15 cellular contexts compared by ENCODE assay signal in genomic region chr13:40586886-40587285, GRCh38.
DNase-seq lines count a peak whose midpoint lies in the region; ATAC-seq, FAIRE-seq and TF ChIP-seq lines count a peak whose summit lies in the region.
"Had no signal": no experiment of that assay in that cellular context is flagged by ENCODE, and none has a peak within 500 bp of the region (broad histone marks: within the 10 kb centered on the region; RNA-seq: fewer than 3 reads in every experiment).

No MANE protein-coding gene starts in this region.

- no peak for TF ChIP-seq POLR2A in endothelial cell of umbilical vein (IDR thresholded peaks at IDR 0.05; ENCODE audit: low read depth, low read length)

- no peak for DNase-seq in CD4-positive, alpha-beta T cell
- peak; percentile 45 for DNase-seq in endothelial cell of umbilical vein (ENCODE audit: low read depth, low spot score)
- DNase-seq in activated CD8-positive, alpha-beta memory T cell treated with anti-CD3 and anti-CD28 coated beads for 24 hours = no peak
- DNase-seq in ureter (ENCODE audit: low spot score) = no peak
- no peak for DNase-seq in NCI-H1092 treated with DMSO at 0.1 percent for 48 hours (lab: John Stamatoyannopoulos, UW)
- DNase-seq in KG1 (lab: John Stamatoyannopoulos, UW) = no peak
- DNase-seq: immature natural killer cell, MV-4-11, NCI-H524 treated with DMSO at 0.1 percent for 48 hours, nephron progenitor cell, WERI-Rb-1 had no signal

- no peak overlapping the region for H3K4me3 ChIP-seq in OCI-LY1 (ENCODE audit: low read depth, low read length, poor library complexity, severe bottlenecking)
- no peak overlapping the region for H3K4me3 ChIP-seq in endothelial cell of umbilical vein (replicated peaks in 1 of 3; ENCODE audit: insufficient read depth in 1 of 3, low read depth in 1 of 3, low read length in 3 of 3)
- H3K4me3 ChIP-seq: esophagus muscularis mucosa had no signal

- intact Hi-C loops in CD4-positive, alpha-beta T cell (cut with DNase I, micrococcal nuclease) = no loop called here
- intact Hi-C loops in endothelial cell of umbilical vein (cut with micrococcal nuclease) = loop anchor here (2.0 to 5.0 kb wide), 4 partner anchors 22 to 810 kb away; no protein-coding TSS in a partner anchor

- dilution Hi-C loops in endothelial cell of umbilical vein (cut with MboI; ENCODE audit: extremely low pct_ligation_motif_present, low sequenced_read_pairs) = no loop called here

- ATAC-seq in CD4-positive, alpha-beta T cell (ENCODE audit: poor library complexity) = no peak

- peak overlapping the region; percentile 68 for H3K4me2 ChIP-seq in OCI-LY1 (ENCODE audit: low read length)
- peak overlapping the region; percentile 47 for H3K4me2 ChIP-seq in endothelial cell of umbilical vein (ENCODE audit: insufficient read depth, low read length)

- H4K20me1 ChIP-seq in OCI-LY1 (ENCODE audit: insufficient read depth, low read length) (no peaks in the 10 kb centered on the region), endothelial cell of umbilical vein (replicated peaks; ENCODE audit: control insufficient read depth, extremely low read depth, insufficient read depth, low read length) (no peaks in the 10 kb centered on the region)

- H3K36me3 Mint-ChIP-seq in CD4-positive, alpha-beta T cell (ENCODE audit: low read depth) = peaks cover 36% of the 10 kb centered on the region
- H3K36me3 Mint-ChIP-seq in nephron (ENCODE audit: low read depth) = peaks cover 17% of the 10 kb centered on the region

- H3F3A ChIP-seq in OCI-LY1 (ENCODE audit: insufficient read depth, low read length) = peaks cover 8% of the 10 kb centered on the region

- H3K27ac ChIP-seq in CD4-positive, alpha-beta T cell (ENCODE audit: low read depth, low read length) = no peak overlapping the region
- H3K27ac ChIP-seq in OCI-LY1 (ENCODE audit: low read depth, low read length, poor library complexity, severe bottlenecking) (peak overlapping the region; percentile 90), endothelial cell of umbilical vein (ENCODE audit: insufficient read depth, low read depth, low read length) (peak overlapping the region; percentile 49)
- H3K27ac ChIP-seq: WERI-Rb-1 had no signal

- peaks cover 95% of the 10 kb centered on the region for H3K4me1 Mint-ChIP-seq in CD4-positive, alpha-beta T cell (ENCODE audit: low read depth)
- H3K4me1 Mint-ChIP-seq in nephron = peaks cover 71% of the 10 kb centered on the region

- no peaks in the 10 kb centered on the region for H3K27me3 ChIP-seq in CD4-positive, alpha-beta T cell (ENCODE audit: control insufficient read depth, insufficient read depth, low read length)
- H3K27me3 ChIP-seq in OCI-LY1 (ENCODE audit: insufficient read depth, low read length) (no peaks in the 10 kb centered on the region), endothelial cell of umbilical vein (ENCODE audit: control insufficient read depth in 2 of 2, insufficient read depth in 2 of 2, low read length in 2 of 2) (no peaks in the 10 kb centered on the region)
- H3K27me3 ChIP-seq: esophagus muscularis mucosa had no signal

- peaks cover 12% of the 10 kb centered on the region for H3K9me3 Mint-ChIP-seq in CD4-positive, alpha-beta T cell
- H3K9me3 Mint-ChIP-seq in nephron = peaks cover 15% of the 10 kb centered on the region

- no peaks in the 10 kb centered on the region for H3K9me2 ChIP-seq in OCI-LY1 (ENCODE audit: low read depth, low read length)

- POLR2A ChIA-PET in CD4-positive, alpha-beta T cell (lab: Charles Lee) = no interaction called here
- POLR2A ChIA-PET in endothelial cell of umbilical vein (lab: Charles Lee) = no interaction called here

- no peaks in the 10 kb centered on the region for H3K9me1 ChIP-seq in endothelial cell of umbilical vein (replicated peaks; ENCODE audit: control insufficient read depth, extremely low read depth, insufficient read depth, low read length)

- H3K79me2 ChIP-seq in OCI-LY1 (ENCODE audit: insufficient read depth, low read length) (peaks cover 98% of the 10 kb centered on the region), endothelial cell of umbilical vein (ENCODE audit: control insufficient read depth, insufficient read depth, low read length) (peaks cover 84% of the 10 kb centered on the region)

- no TSS peak for BruUV-seq in endothelial cell of umbilical vein (replicated peaks; lab: Mats Ljungman, UMichigan)

- TF ChIP-seq CTCF in CD4-positive, alpha-beta T cell (IDR thresholded peaks at IDR 0.05) = no peak
- TF ChIP-seq CTCF in OCI-LY1 (IDR thresholded peaks at IDR 0.05; ENCODE audit: low read length) (no peak; the same call in 1 of the 2 replicates), endothelial cell of umbilical vein (IDR thresholded peaks at IDR 0.05; ENCODE audit: extremely low read depth in 1 of 2, insufficient read depth in 1 of 2, low read depth in 1 of 2, low read length in 2 of 2) (no peak), nephron (IDR thresholded peaks at IDR 0.05; ENCODE audit: unreplicated experiment in 3 of 3) (no peak)

- FAIRE-seq in endothelial cell of umbilical vein (lab: Jason Lieb, UNC) = no peak

- H3K9me3 ChIP-seq in CD4-positive, alpha-beta T cell (ENCODE audit: control insufficient read depth, low read length) = no peaks in the 10 kb centered on the region
- 0 out of 2 replicates have a peak, but pooled peaks cover 3% of the 10 kb centered on the region for H3K9me3 ChIP-seq in OCI-LY1 (ENCODE audit: low read length)
- H3K9me3 ChIP-seq in endothelial cell of umbilical vein (replicated peaks; ENCODE audit: control insufficient read depth, insufficient read depth, low read length) = no peaks in the 10 kb centered on the region

- peaks cover 71% of the 10 kb centered on the region for H3K4me1 ChIP-seq in OCI-LY1 (ENCODE audit: insufficient read depth, low read length, severe bottlenecking)
- peaks cover 71% of the 10 kb centered on the region for H3K4me1 ChIP-seq in endothelial cell of umbilical vein (ENCODE audit: control insufficient read depth, extremely low read depth, insufficient read depth, low read length)

- peak overlapping the region; percentile 60 for H3K27ac Mint-ChIP-seq in CD4-positive, alpha-beta T cell
- H3K27ac Mint-ChIP-seq in nephron = peak overlapping the region in 2 of 3 experiments; percentile 59 to 79
- H3K27ac Mint-ChIP-seq: immature natural killer cell, nephron progenitor cell had no signal

- H3K27me3 Mint-ChIP-seq in CD4-positive, alpha-beta T cell = no peaks in the 10 kb centered on the region
- H3K27me3 Mint-ChIP-seq in nephron (ENCODE audit: low read depth) = no peaks in the 10 kb centered on the region
- H3K27me3 Mint-ChIP-seq: central memory CD8-positive, alpha-beta T cell had no signal

- CTCF ChIA-PET in CD4-positive, alpha-beta T cell (lab: Charles Lee) = interaction anchor here (0.7 kb wide), 2 partner anchors 173 to 359 kb away, joined by 3 to 5 read pairs; no protein-coding TSS in a partner anchor
- CTCF ChIA-PET in endothelial cell of umbilical vein (lab: Charles Lee) = no interaction called here

- H3K9ac ChIP-seq in OCI-LY1 (ENCODE audit: low read length) = peak overlapping the region; percentile 27; the same call in 1 of the 2 replicates
- no peak overlapping the region for H3K9ac ChIP-seq in endothelial cell of umbilical vein (replicated peaks; ENCODE audit: extremely low read depth, insufficient read depth, low read length)

- H3K4me3 Mint-ChIP-seq in CD4-positive, alpha-beta T cell = peak overlapping the region; percentile 14
- peak overlapping the region in 1 of 3 experiments; percentile 12 for H3K4me3 Mint-ChIP-seq in nephron
- H3K4me3 Mint-ChIP-seq: central memory CD8-positive, alpha-beta T cell; immature natural killer cell; nephron progenitor cell had no signal

- H2AFZ ChIP-seq in OCI-LY1 (ENCODE audit: low read length) (no peak overlapping the region), endothelial cell of umbilical vein (ENCODE audit: low read depth, low read length) (no peak overlapping the region)

- H3K36me3 ChIP-seq in OCI-LY1 (ENCODE audit: insufficient read depth, low read length) = peaks cover 20% of the 10 kb centered on the region
- no peaks in the 10 kb centered on the region for H3K36me3 ChIP-seq in endothelial cell of umbilical vein (ENCODE audit: control insufficient read depth in 2 of 2, extremely low read depth in 1 of 2, insufficient read depth in 2 of 2, low read length in 2 of 2)
- H3K36me3 ChIP-seq: esophagus muscularis mucosa, WERI-Rb-1 had no signal

TF ChIP-seq in endothelial cell of umbilical vein, 7 proteins besides CTCF, POLR2A, EP300 and RAD21:
- no peak for TF ChIP-seq FOS (IDR thresholded peaks at IDR 0.05; ENCODE audit: borderline replicate concordance, insufficient read depth, low read length)
- TF ChIP-seq MYC (IDR thresholded peaks at IDR 0.05; ENCODE audit: low read depth, low read length) = no peak
- no peak for TF ChIP-seq GATA2 (IDR thresholded peaks at IDR 0.05; ENCODE audit: insufficient read depth, insufficient read length, low read depth, low read length)
- no peak for TF ChIP-seq EZH2 (IDR thresholded peaks at IDR 0.05; ENCODE audit: borderline replicate concordance, low read depth, low read length, severe bottlenecking)
- TF ChIP-seq JUN (IDR thresholded peaks at IDR 0.05; ENCODE audit: borderline replicate concordance, insufficient read depth, insufficient read length, low read depth) = no peak
- TF ChIP-seq POLR2AphosphoS5 (IDR thresholded peaks at IDR 0.05; ENCODE audit: insufficient read depth, low read depth, low read length) = no peak
- no peak for TF ChIP-seq MAX (IDR thresholded peaks at IDR 0.05; ENCODE audit: insufficient read depth, insufficient read length)
